ENCODE assay signal across 1 cellular context in the genomic region with DNA sequence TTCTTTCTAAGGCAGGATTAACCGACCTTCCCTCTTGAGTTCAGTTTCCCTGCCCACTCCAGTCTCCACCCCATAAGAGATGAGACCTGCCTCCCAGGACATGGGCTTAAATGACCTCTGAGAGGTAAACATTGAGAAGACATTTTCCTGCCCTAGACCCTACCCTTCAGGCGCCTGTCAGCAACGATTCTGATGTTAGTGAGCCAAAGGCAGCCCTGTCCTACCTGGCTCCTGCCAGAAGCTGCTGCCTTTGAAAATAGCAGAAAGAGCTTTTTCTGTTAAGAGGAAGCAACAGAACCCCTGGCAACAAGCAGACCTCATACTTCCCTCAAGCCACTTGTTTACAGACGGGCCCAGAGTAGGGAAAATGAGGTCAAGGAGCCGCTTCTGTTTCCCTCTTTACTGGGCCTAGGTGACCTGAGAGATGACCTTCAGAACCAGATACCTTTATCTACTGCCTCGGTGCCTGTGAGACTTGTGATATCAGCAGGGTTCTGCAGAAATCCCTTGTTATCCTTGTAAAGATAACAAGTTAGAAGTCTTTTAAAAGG.
TF ChIP-seq lines count a peak whose summit lies in the region.

No MANE protein-coding gene starts in this region.

TF ChIP-seq in HepG2, 621 proteins besides CTCF, POLR2A, EP300 and RAD21 (continued from another document):
- TF ChIP-seq, protein P1, sequence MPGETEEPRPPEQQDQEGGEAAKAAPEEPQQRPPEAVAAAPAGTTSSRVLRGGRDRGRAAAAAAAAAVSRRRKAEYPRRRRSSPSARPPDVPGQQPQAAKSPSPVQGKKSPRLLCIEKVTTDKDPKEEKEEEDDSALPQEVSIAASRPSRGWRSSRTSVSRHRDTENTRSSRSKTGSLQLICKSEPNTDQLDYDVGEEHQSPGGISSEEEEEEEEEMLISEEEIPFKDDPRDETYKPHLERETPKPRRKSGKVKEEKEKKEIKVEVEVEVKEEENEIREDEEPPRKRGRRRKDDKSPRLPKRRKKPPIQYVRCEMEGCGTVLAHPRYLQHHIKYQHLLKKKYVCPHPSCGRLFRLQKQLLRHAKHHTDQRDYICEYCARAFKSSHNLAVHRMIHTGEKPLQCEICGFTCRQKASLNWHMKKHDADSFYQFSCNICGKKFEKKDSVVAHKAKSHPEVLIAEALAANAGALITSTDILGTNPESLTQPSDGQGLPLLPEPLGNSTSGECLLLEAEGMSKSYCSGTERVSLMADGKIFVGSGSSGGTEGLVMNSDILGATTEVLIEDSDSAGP (CRISPR knock-in tag; IDR thresholded peaks at IDR 0.05; ENCODE audit: borderline replicate concordance), result no peak
